Comparison of ENCODE assay signal across 10 cellular contexts in genomic region chrX:15849555-15849954, GRCh38. TPM values are rescaled to one million over a fixed set of nuclear protein-coding genes. Genes with fewer than 3 reads are reported as not detected.
DNase-seq lines count a peak whose midpoint lies in the region; ATAC-seq and TF ChIP-seq lines count a peak whose summit lies in the region.
"Had no signal": no experiment of that assay in that cellular context is flagged by ENCODE, and none has a peak within 500 bp of the region (broad histone marks: within the 10 kb centered on the region; RNA-seq: fewer than 3 reads in every experiment).

No MANE protein-coding gene starts in this region.

- no peak overlapping the region for H3K4me3 Mint-ChIP-seq in activated CD4-positive, alpha-beta T cell treated with anti-CD3 and anti-CD28 coated beads for 36 hours
- H3K4me3 Mint-ChIP-seq: immature natural killer cell had no signal

- H3K9me3 ChIP-seq in RWPE2 (ENCODE audit: severe bottlenecking), result no peaks in the 10 kb centered on the region
- H3K9me3 ChIP-seq in gastrocnemius medialis, result no peaks in the 10 kb centered on the region

- H3K27me3 ChIP-seq in H7 (ENCODE audit: control insufficient read depth, insufficient read depth, low read length) (no peaks in the 10 kb centered on the region), RWPE2 (ENCODE audit: insufficient read depth, poor library complexity, severe bottlenecking) (no peaks in the 10 kb centered on the region), gastrocnemius medialis (peaks cover 0 to 18% (median 0%) of the 10 kb centered on the region in 3 donors)

- no peaks in the 10 kb centered on the region for H3K27me3 Mint-ChIP-seq in activated CD4-positive, alpha-beta T cell treated with anti-CD3 and anti-CD28 coated beads for 36 hours

- peak; percentile 29 for TF ChIP-seq CTCF in RWPE2 (IDR thresholded peaks at IDR 0.05; ENCODE audit: poor library complexity, severe bottlenecking)
- peak; percentile 33 for TF ChIP-seq CTCF in foreskin fibroblast (IDR thresholded peaks at IDR 0.05; ENCODE audit: low read depth, low read length)
- TF ChIP-seq CTCF in gastrocnemius medialis (IDR thresholded peaks at IDR 0.05 in 4 of 5, conservative IDR thresholded peaks at IDR 0.05 in 1 of 5), result peak in 3 of 5 experiments; percentile 23 to 40 (median 24)

- H3K36me3 Mint-ChIP-seq in activated CD4-positive, alpha-beta T cell treated with anti-CD3 and anti-CD28 coated beads for 36 hours (ENCODE audit: low read depth), result peaks cover 12% of the 10 kb centered on the region

- DNase-seq in H7, result peak; percentile 59
- no peak for DNase-seq in RWPE2 (ENCODE audit: low spot score)
- peak in 1 of 2 donors; percentile 27 for DNase-seq in foreskin fibroblast
- DNase-seq in gastrocnemius medialis, result no peak
- no peak for DNase-seq in activated CD4-positive, alpha-beta T cell treated with anti-CD3 and anti-CD28 coated beads for 36 hours
- DNase-seq: aorta, immature natural killer cell, NCI-H187 had no signal

- H3K4me1 ChIP-seq in RWPE2 (ENCODE audit: insufficient read depth, poor library complexity, severe bottlenecking), result no peaks in the 10 kb centered on the region
- H3K4me1 ChIP-seq in gastrocnemius medialis, result peaks cover 32 to 40% of the 10 kb centered on the region in 2 donors

- no peak overlapping the region for H3K27ac Mint-ChIP-seq in activated CD4-positive, alpha-beta T cell treated with anti-CD3 and anti-CD28 coated beads for 36 hours

- POLR2A ChIA-PET in activated CD4-positive, alpha-beta T cell treated with anti-CD3 and anti-CD28 coated beads for 36 hours (lab: Charles Lee), result no interaction called here

- TF ChIP-seq POLR2A in gastrocnemius medialis (IDR thresholded peaks at IDR 0.05), result no peak
- TF ChIP-seq POLR2A in GM18505 (IDR thresholded peaks at IDR 0.05; ENCODE audit: borderline replicate concordance, extremely low read depth, insufficient read depth, insufficient read length), result no peak

- H3K27ac ChIP-seq in RWPE2 (ENCODE audit: poor library complexity, severe bottlenecking) (no peak overlapping the region), gastrocnemius medialis (peak overlapping the region; percentile 84 to 94 (median 87))

- no peaks in the 10 kb centered on the region for H3K9me3 Mint-ChIP-seq in activated CD4-positive, alpha-beta T cell treated with anti-CD3 and anti-CD28 coated beads for 36 hours (ENCODE audit: low read depth)
- H3K9me3 Mint-ChIP-seq: immature natural killer cell had no signal

- H3K4me1 Mint-ChIP-seq in activated CD4-positive, alpha-beta T cell treated with anti-CD3 and anti-CD28 coated beads for 36 hours, result peaks cover 29% of the 10 kb centered on the region

- H3K36me3 ChIP-seq in H7 (replicated peaks; ENCODE audit: control insufficient read depth, insufficient read depth, low read length), result peaks cover 23% of the 10 kb centered on the region
- H3K36me3 ChIP-seq in RWPE2 (ENCODE audit: low read depth), result no peaks in the 10 kb centered on the region
- no peaks in the 10 kb centered on the region for H3K36me3 ChIP-seq in gastrocnemius medialis

- intact Hi-C loops in gastrocnemius medialis (cut with DNase I; ENCODE audit: low total_unique reads), result no loop called here
- intact Hi-C loops in activated CD4-positive, alpha-beta T cell treated with anti-CD3 and anti-CD28 coated beads for 36 hours (cut with DNase I, micrococcal nuclease), result no loop called here

- CTCF ChIA-PET in activated CD4-positive, alpha-beta T cell treated with anti-CD3 and anti-CD28 coated beads for 36 hours (lab: Charles Lee), result interaction anchor here (1.0 to 1.4 kb wide), 2 partner anchors 10 to 34 kb away, joined by 4 to 5 read pairs; no protein-coding TSS in a partner anchor

- H3K4me3 ChIP-seq in H7 (ENCODE audit: insufficient read depth, low read depth, low read length) (no peak overlapping the region), RWPE2 (ENCODE audit: severe bottlenecking) (no peak overlapping the region), foreskin fibroblast (ENCODE audit: low read depth in 1 of 2, low read length in 2 of 2) (no peak overlapping the region), gastrocnemius medialis (peak overlapping the region in 1 of 4 donors; percentile 1)

- ATAC-seq in RWPE2 (ENCODE audit: low read depth) (no peak), gastrocnemius medialis (peak; percentile 57 to 59), HG03342 (IDR thresholded peaks at IDR 0.05; ENCODE audit: unreplicated experiment) (no peak), GM18505 (IDR thresholded peaks at IDR 0.05; ENCODE audit: unreplicated experiment) (no peak)
- no peak for ATAC-seq in activated CD4-positive, alpha-beta T cell treated with anti-CD3 and anti-CD28 coated beads for 36 hours

- in situ Hi-C loops in gastrocnemius medialis (cut with MboI; ENCODE audit: low sequenced_read_pairs in 4 of 4), result no loop called here

RNA-seq across cellular contexts. Expression of gene AP1S2, which starts 5.1 kb away (rescaled TPM):
- 287 and 472 TPM in 2 replicates for total RNA-seq in H7 (2014; rRNA removed; shearing (Covaris generic))
- total RNA-seq in gastrocnemius medialis, result 100 to 1,000 TPM in 3 of 4 donors, 10 to 100 TPM in 1; 79.8 to 155 (median 122) TPM
- 10 to 100 TPM; 22.3 to 24.5 TPM for total RNA-seq in activated CD4-positive, alpha-beta T cell treated with anti-CD3 and anti-CD28 coated beads for 36 hours

RNA-seq across cellular contexts. Expression of gene ZRSR2, which starts 59.3 kb away (rescaled TPM):
- 6.1 and 8.4 TPM in 2 replicates for total RNA-seq in H7 (2014; rRNA removed; shearing (Covaris generic))
- 1 to 10 TPM; 3.9 to 8.4 (median 6.9) TPM for total RNA-seq in gastrocnemius medialis
- 10 to 100 TPM; 12.4 TPM for total RNA-seq in activated CD4-positive, alpha-beta T cell treated with anti-CD3 and anti-CD28 coated beads for 36 hours

Comparison
In these comparisons a context has a peak if more than half of its experiments do, and no peak if none do; other contexts are left out.
1. ATAC-seq: peak in gastrocnemius medialis (2 of 2); none in RWPE2 (single experiment), HG03342 (single experiment), activated CD4-positive, alpha-beta T cell treated with anti-CD3 and anti-CD28 coated beads for 36 hours (single experiment) and GM18505 (single experiment).
2. Peak in every context shown above with its lines, with median percentiles within 50 percentile points of each other: CTCF ChIP-seq.